Comparison of ENCODE assay signal across 10 cellular contexts in the genomic region with DNA sequence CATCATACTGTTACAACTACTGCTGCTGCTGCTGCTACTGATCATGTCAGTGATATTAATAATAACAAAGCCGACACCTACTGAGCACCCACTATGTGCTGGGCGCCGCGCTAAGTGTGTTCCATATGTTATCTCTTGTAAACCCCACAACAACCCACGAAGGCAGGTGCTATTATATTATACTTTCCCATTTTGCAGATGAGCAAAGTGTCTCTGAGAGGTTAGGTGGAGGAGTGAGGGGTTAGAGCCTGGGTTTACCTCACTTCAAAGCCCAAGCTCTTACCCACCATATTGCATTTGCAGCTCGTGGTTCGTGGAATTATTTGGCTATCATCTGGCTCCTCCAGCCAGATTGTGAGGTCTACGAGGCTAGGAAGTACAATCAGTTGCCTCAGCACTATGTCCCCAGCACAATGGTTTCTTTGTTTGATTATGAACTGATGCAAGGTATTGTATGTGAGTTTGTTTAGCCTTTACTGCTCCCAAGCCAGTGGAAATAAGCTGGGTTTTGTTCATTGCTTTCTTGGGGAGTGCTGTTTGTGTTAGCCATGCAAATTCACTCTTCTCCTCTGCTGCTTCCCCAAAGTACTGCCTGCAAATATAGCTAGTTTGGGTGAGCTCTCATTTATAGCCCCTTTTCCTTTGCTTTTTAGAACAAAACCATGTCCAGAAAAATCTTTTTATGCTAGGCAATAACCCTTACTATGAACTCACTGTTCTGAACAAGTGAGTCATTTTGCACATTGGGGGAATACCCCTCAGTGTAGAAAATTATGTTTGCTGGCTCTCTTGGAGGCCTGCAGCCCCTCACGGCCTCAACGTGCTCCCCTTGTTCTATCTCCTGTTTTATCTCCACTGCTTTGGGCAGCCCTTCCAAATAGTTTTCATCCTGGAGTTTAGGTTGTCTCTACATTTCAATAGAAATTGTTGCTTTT. TPM values are rescaled to one million over a fixed set of nuclear protein-coding genes. Genes with fewer than 3 reads are reported as not detected.
DNase-seq lines count a peak whose midpoint lies in the region; ATAC-seq, FAIRE-seq and TF ChIP-seq lines count a peak whose summit lies in the region.
"Had no signal": no experiment of that assay in that cellular context is flagged by ENCODE, and none has a peak within 500 bp of the region (broad histone marks: within the 10 kb centered on the region; RNA-seq: fewer than 3 reads in every experiment).

No MANE protein-coding gene starts in this region.

- no peaks in the 10 kb centered on the region for H3K4me1 ChIP-seq in foreskin keratinocyte
- H3K4me1 ChIP-seq: vagina had no signal

- FAIRE-seq in GM19239 (lab: Jason Lieb, UNC), result peak; percentile 40

- peak; percentile 14 for DNase-seq in DMS153 (lab: John Stamatoyannopoulos, UW)
- DNase-seq in GM19239 (ENCODE audit: insufficient read length, low spot score), result no peak
- DNase-seq in NCI-H1048 (lab: John Stamatoyannopoulos, UW), result peak; percentile 44
- no peak for DNase-seq in foreskin keratinocyte
- no peak for DNase-seq in dedifferentiated amniotic fluid mesenchymal stem cell (ENCODE audit: extremely low spot score)
- DNase-seq in erythroblast (lab: John Stamatoyannopoulos, UW), result no peak
- DNase-seq in GM03348 (ENCODE audit: low spot score), result no peak
- DNase-seq: activated naive CD4-positive, alpha-beta T cell treated with Interleukin-2 at 50 U/mL for 16 hours had no signal

- no peak for TF ChIP-seq POLR2A in erythroblast (IDR thresholded peaks at IDR 0.05; ENCODE audit: low read length)

- H3K27me3 ChIP-seq in foreskin keratinocyte, result peaks cover 16% of the 10 kb centered on the region
- H3K27me3 ChIP-seq: vagina had no signal

- H3K27ac ChIP-seq in foreskin keratinocyte, result no peak overlapping the region
- H3K27ac ChIP-seq: vagina had no signal

- peak; percentile 12 for ATAC-seq in foreskin keratinocyte
- ATAC-seq in HG03565 (IDR thresholded peaks at IDR 0.05; ENCODE audit: unreplicated experiment), result no peak

- TF ChIP-seq CTCF in foreskin keratinocyte (conservative IDR thresholded peaks at IDR 0.05), result no peak

RNA-seq across cellular contexts. Expression of gene ALG2, which starts 47.9 kb away (rescaled TPM):
- total RNA-seq in foreskin keratinocyte, result 30.0 and 32.1 TPM in 2 replicates
- polyA plus RNA-seq in foreskin keratinocyte, result 21.8 and 23.9 TPM in 2 replicates

RNA-seq across cellular contexts. Expression of gene SEC61B, which starts 48.2 kb away (rescaled TPM):
- 220 and 254 TPM in 2 replicates for total RNA-seq in foreskin keratinocyte
- 340 and 400 TPM in 2 replicates for polyA plus RNA-seq in foreskin keratinocyte

Comparison
In these comparisons a context has a peak if more than half of its experiments do, and no peak if none do; other contexts are left out.
1. DNase-seq: peak in DMS153 (single experiment) and NCI-H1048 (single experiment); none in GM19239 (single experiment), foreskin keratinocyte (0 of 2), dedifferentiated amniotic fluid mesenchymal stem cell (single experiment), erythroblast (0 of 2) and GM03348 (single experiment).